ENCODE assay signal across 18 cellular contexts in the genomic region with DNA sequence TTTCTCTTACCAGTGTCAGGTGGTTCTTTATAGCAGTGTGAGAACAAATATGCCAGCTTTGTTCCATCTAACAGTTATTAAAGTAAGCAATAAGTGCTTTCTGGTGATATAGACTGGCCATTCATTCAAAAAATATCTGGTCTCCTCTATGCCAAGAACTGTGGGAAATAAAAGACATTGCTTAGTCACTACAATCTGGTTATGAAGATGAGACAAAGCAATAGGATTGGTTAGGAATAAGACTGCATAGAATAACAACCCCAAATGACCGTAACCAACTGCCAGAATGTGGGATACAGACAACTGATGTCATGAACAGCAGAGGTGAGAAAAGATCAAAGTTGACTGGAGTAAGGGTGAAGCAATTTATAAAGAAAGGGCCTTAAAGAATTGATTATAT.
DNase-seq lines count a peak whose midpoint lies in the region; ATAC-seq and TF ChIP-seq lines count a peak whose summit lies in the region.
"Had no signal": no experiment of that assay in that cellular context is flagged by ENCODE, and none has a peak within 500 bp of the region (broad histone marks: within the 10 kb centered on the region; RNA-seq: fewer than 3 reads in every experiment).

No MANE protein-coding gene starts in this region.

- H3K9me1 ChIP-seq in IMR-90 (ENCODE audit: insufficient read depth, low read length) = no peaks in the 10 kb centered on the region

- no peak overlapping the region for H2AK5ac ChIP-seq in IMR-90 (ENCODE audit: low read depth, low read length)

- H3K56ac ChIP-seq in IMR-90 (ENCODE audit: extremely low read depth, insufficient read depth, low read length) = no peak overlapping the region

- H4K91ac ChIP-seq in IMR-90 (ENCODE audit: insufficient read depth, low read depth, low read length) = no peak overlapping the region

- no peak overlapping the region for H3K18ac ChIP-seq in IMR-90 (ENCODE audit: low read depth, low read length)

- no peak overlapping the region for H3K4me2 ChIP-seq in IMR-90 (ENCODE audit: low read depth, low read length)
- H3K4me2 ChIP-seq: PC-9 had no signal

- TF ChIP-seq POLR2A in IMR-90 (IDR thresholded peaks at IDR 0.05; ENCODE audit: low read depth, low read length) = no peak

- no peak overlapping the region for H3K4ac ChIP-seq in IMR-90 (ENCODE audit: low read depth, low read length)

- no peak overlapping the region for H2AK9ac ChIP-seq in IMR-90 (replicated peaks; ENCODE audit: low read depth, low read length, poor library complexity)

- H3K27me3 ChIP-seq in IMR-90 (ENCODE audit: control insufficient read depth, insufficient read depth, low read length) = no peaks in the 10 kb centered on the region

- no peak overlapping the region for H3K14ac ChIP-seq in IMR-90 (replicated peaks; ENCODE audit: low read depth, low read length)

- H3K36me3 ChIP-seq in IMR-90 (ENCODE audit: control insufficient read depth, insufficient read depth, low read length) = no peaks in the 10 kb centered on the region

- H3K4me3 ChIP-seq in IMR-90 (ENCODE audit: insufficient read depth, low read depth, low read length) (no peak overlapping the region), skeletal muscle cell (ENCODE audit: low read depth, low read length) (no peak overlapping the region)
- H3K4me3 ChIP-seq: PC-9, SK-N-MC had no signal

- no peak overlapping the region for H4K8ac ChIP-seq in IMR-90 (ENCODE audit: low read depth in 2 of 2, low read length in 2 of 2)

- POLR2A ChIA-PET in IMR-90 (lab: Charles Lee; ENCODE audit: unreplicated experiment) = no interaction called here

- no peak overlapping the region for H2BK20ac ChIP-seq in IMR-90 (ENCODE audit: low read depth, low read length)

- no peak overlapping the region for H3K9ac ChIP-seq in IMR-90 (ENCODE audit: low read depth, low read length)

- peak; percentile 37 for ATAC-seq in IMR-90 (ENCODE audit: low read depth)
- no peak for ATAC-seq in GM18520 (IDR thresholded peaks at IDR 0.05; ENCODE audit: unreplicated experiment)
- ATAC-seq in GM21528 (IDR thresholded peaks at IDR 0.05; ENCODE audit: low FRiP score, unreplicated experiment) = no peak
- ATAC-seq in omental fat pad (ENCODE audit: low FRiP score) = no peak
- ATAC-seq: HepG2 had no signal

- H4K5ac ChIP-seq in IMR-90 (ENCODE audit: low read depth, low read length) = no peak overlapping the region

- dilution Hi-C loops in IMR-90 (cut with HindIII; ENCODE audit: low sequenced_read_pairs, unreplicated experiment) = no loop called here

- no peaks in the 10 kb centered on the region for H3K4me1 ChIP-seq in IMR-90 (ENCODE audit: control insufficient read depth, insufficient read depth, low read length)

- no peak for TF ChIP-seq CTCF in IMR-90 (conservative IDR thresholded peaks at IDR 0.05; ENCODE audit: low read depth, low read length)
- TF ChIP-seq CTCF in omental fat pad (IDR thresholded peaks at IDR 0.05) = no peak

- in situ Hi-C loops in IMR-90 (cut with MboI; ENCODE audit: low sequenced_read_pairs) = no loop called here

- no peaks in the 10 kb centered on the region for H3K79me1 ChIP-seq in IMR-90 (ENCODE audit: low read depth in 1 of 2, low read length in 2 of 2)

- H2BK120ac ChIP-seq in IMR-90 (ENCODE audit: low read depth, low read length) = no peak overlapping the region

- no peak overlapping the region for H2BK5ac ChIP-seq in IMR-90 (ENCODE audit: low read depth, low read length, poor library complexity, severe bottlenecking)

- H3K9me3 ChIP-seq in IMR-90 (ENCODE audit: control insufficient read depth, insufficient read depth, low read length) = 0 out of 2 replicates have a peak, but pooled peaks cover 2% of the 10 kb centered on the region

- H3K23ac ChIP-seq in IMR-90 (ENCODE audit: low read depth, low read length) = no peak overlapping the region

- peak; percentile 34 for DNase-seq in EL
- peak; percentile 72 for DNase-seq in IMR-90
- DNase-seq in fibroblast of gingiva (ENCODE audit: low read depth) = peak; percentile 31
- DNase-seq in skeletal muscle cell (ENCODE audit: low read depth) = peak; percentile 24
- no peak for DNase-seq in DMS53 (lab: John Stamatoyannopoulos, UW)
- no peak for DNase-seq in omental fat pad (ENCODE audit: low spot score)
- DNase-seq: CD8-positive, alpha-beta memory T cell; DMS 273 treated with DMSO at 0.1 percent for 48 hours; MM.1S; NCI-H1105; NCI-H187 treated with DMSO at 0.1 percent for 48 hours; NCI-H446; NCI-H774; PC-9 had no signal

- H4K20me1 ChIP-seq in IMR-90 (ENCODE audit: insufficient read depth, low read length) = no peaks in the 10 kb centered on the region

- intact Hi-C loops in IMR-90 (cut with micrococcal nuclease) = no loop called here

- H2AFZ ChIP-seq in IMR-90 (replicated peaks; ENCODE audit: low read length, poor library complexity) = no peak overlapping the region
- H2AFZ ChIP-seq: PC-9 had no signal

- H3K27ac ChIP-seq in IMR-90 (ENCODE audit: insufficient read depth, low read length) = no peak overlapping the region
- H3K27ac ChIP-seq: PC-9, SK-N-MC had no signal

- no CpG with 5 or more reads among the region's 1 CpG for WGBS in IMR-90 (ENCODE audit: extremely low coverage in 2 of 2, insufficient read length in 1 of 2), 2 experiments

- no peak overlapping the region for H2BK15ac ChIP-seq in IMR-90 (ENCODE audit: low read depth, low read length)

- CTCF ChIA-PET in IMR-90 (lab: Yijun Ruan, JAX) = no interaction called here

- no peak for TF ChIP-seq RAD21 in IMR-90 (IDR thresholded peaks at IDR 0.05; ENCODE audit: low read length)

- no TSS peak for BruUV-seq in IMR-90 (replicated peaks; lab: Mats Ljungman, UMichigan)

TF ChIP-seq in IMR-90, 13 proteins besides CTCF, POLR2A, EP300 and RAD21:
- TF ChIP-seq SMC3 (IDR thresholded peaks at IDR 0.05; ENCODE audit: low read depth, low read length) (no peak), MXI1 (IDR thresholded peaks at IDR 0.05; ENCODE audit: borderline replicate concordance, low read depth, low read length) (no peak), MAZ (IDR thresholded peaks at IDR 0.05; ENCODE audit: borderline replicate concordance, low read depth, low read length) (no peak), CHD1 (IDR thresholded peaks at IDR 0.05; ENCODE audit: low read depth, low read length) (no peak), RFX5 (IDR thresholded peaks at IDR 0.05; ENCODE audit: low read depth, low read length) (no peak), CEBPB (IDR thresholded peaks at IDR 0.05; ENCODE audit: low read depth, low read length) (no peak)
TF ChIP-seq in IMR-90: peak in this region for 0.

Comparison
In these comparisons a context has a peak if more than half of its experiments do, and no peak if none do; other contexts are left out.
1. DNase-seq: peak in EL (single experiment), IMR-90 (single experiment), fibroblast of gingiva (single experiment) and skeletal muscle cell (single experiment); none in DMS53 (single experiment) and omental fat pad (single experiment).